In genomic region chr4:152000518-152000917, GRCh38 we compare ENCODE assay signal across 19 cellular contexts.
DNase-seq lines count a peak whose midpoint lies in the region; ATAC-seq, FAIRE-seq and TF ChIP-seq lines count a peak whose summit lies in the region.
"Had no signal": no experiment of that assay in that cellular context is flagged by ENCODE, and none has a peak within 500 bp of the region (broad histone marks: within the 10 kb centered on the region; RNA-seq: fewer than 3 reads in every experiment).

No MANE protein-coding gene starts in this region.

- H4K20me1 ChIP-seq in H1 (replicated peaks in 1 of 2; ENCODE audit: control insufficient read depth in 1 of 2, insufficient read depth in 2 of 2, low read length in 2 of 2) = no peaks in the 10 kb centered on the region

- no peak overlapping the region for H3K9ac ChIP-seq in H1 (replicated peaks in 1 of 4; ENCODE audit: extremely low read depth in 1 of 4, low read depth in 3 of 4, low read length in 3 of 4)

- FAIRE-seq in H1 (lab: Jason Lieb, UNC) = no peak
- FAIRE-seq: A549 had no signal

- no peaks in the 10 kb centered on the region for H3K36me3 ChIP-seq in H1 (ENCODE audit: control insufficient read depth in 2 of 4, insufficient read depth in 4 of 4, low read length in 3 of 4)
- H3K36me3 ChIP-seq: HAP-1 had no signal

- H3K14ac ChIP-seq in H1 (ENCODE audit: insufficient read length) = no peak overlapping the region

- no peak overlapping the region for H2BK20ac ChIP-seq in H1 (ENCODE audit: low read length)

- no peak overlapping the region for H2BK5ac ChIP-seq in H1 (ENCODE audit: low read depth, low read length)

- H4K91ac ChIP-seq in H1 (replicated peaks; ENCODE audit: insufficient read length, low read length) = peak overlapping the region; percentile 23

- peaks cover 0 to 11% (median 0%) of the 10 kb centered on the region in 4 experiments; a peak in 1 of 7 replicates for H3K4me1 ChIP-seq in H1 (replicated peaks in 1 of 4; ENCODE audit: control insufficient read depth in 3 of 4, insufficient read depth in 4 of 4, low read length in 3 of 4)
- H3K4me1 ChIP-seq: A549, HAP-1 had no signal

- POLR2A ChIA-PET in H1 (lab: Charles Lee; ENCODE audit: partially characterized antibody) = interaction anchor here (1.0 kb wide), 1 partner anchor 9 kb away, joined by 3 read pairs; no protein-coding TSS in a partner anchor

- CTCF ChIA-PET in H1 (lab: Charles Lee; ENCODE audit: partially characterized antibody) = no interaction called here

- H2BK15ac ChIP-seq in H1 (ENCODE audit: low read length) = no peak overlapping the region

- no peaks in the 10 kb centered on the region for H3K9me3 ChIP-seq in H1 (ENCODE audit: insufficient read depth in 2 of 2, low read depth in 1 of 2, low read length in 1 of 2)
- H3K9me3 ChIP-seq: A549 had no signal

- no peak for TF ChIP-seq POLR2A in H1 (IDR thresholded peaks at IDR 0.05; ENCODE audit: control extremely low read depth in 1 of 2, low read depth in 2 of 2, low read length in 2 of 2)

- H3K79me2 ChIP-seq in H1 (ENCODE audit: control insufficient read depth in 1 of 2, insufficient read depth in 2 of 2, low read length in 2 of 2) = no peaks in the 10 kb centered on the region

- H2AFZ ChIP-seq in H1 (ENCODE audit: low read length) = no peak overlapping the region

- H3K27me3 ChIP-seq in H1 (replicated peaks in 1 of 4; ENCODE audit: control insufficient read depth in 3 of 4, extremely low read depth in 1 of 4, insufficient read depth in 3 of 4, low read length in 3 of 4) = no peaks in the 10 kb centered on the region

- no peak for TF ChIP-seq RAD21 in H1 (IDR thresholded peaks at IDR 0.05 in 1 of 2, conservative IDR thresholded peaks at IDR 0.05 in 1 of 2; ENCODE audit: low read depth in 2 of 2, low read length in 2 of 2)

- H3K79me1 ChIP-seq in H1 (ENCODE audit: low read depth, low read length) = no peaks in the 10 kb centered on the region

- H2BK120ac ChIP-seq in H1 (replicated peaks; ENCODE audit: low read depth, low read length) = no peak overlapping the region

- H3K4me2 ChIP-seq in H1 (ENCODE audit: insufficient read depth in 1 of 2, low read depth in 2 of 2, low read length in 2 of 2) = no peak overlapping the region
- H3K4me2 ChIP-seq: A549 had no signal

- no peak overlapping the region for H3K18ac ChIP-seq in H1 (ENCODE audit: extremely low read depth, low read length)

- no peak for TF ChIP-seq EP300 in H1 (IDR thresholded peaks at IDR 0.05; ENCODE audit: borderline replicate concordance in 1 of 2, low read depth in 2 of 2, low read length in 2 of 2)

- H2AK5ac ChIP-seq in H1 (ENCODE audit: low read depth, low read length) = no peak overlapping the region

- peak; percentile 13 for DNase-seq in NCI-H146 (lab: John Stamatoyannopoulos, UW)
- no peak for DNase-seq in NCI-H146 treated with DMSO at 0.1 percent for 48 hours (lab: John Stamatoyannopoulos, UW; ENCODE audit: unreplicated experiment)
- DNase-seq in H1 (ENCODE audit: low read depth in 1 of 2, low spot score in 2 of 2) = no peak
- peak; percentile 28 for DNase-seq in left kidney (ENCODE audit: low read depth, low spot score)
- peak; percentile 32 for DNase-seq in renal cortical epithelial cell (ENCODE audit: low read depth)
- DNase-seq in NCI-H2227 treated with DMSO at 0.1 percent for 48 hours (lab: John Stamatoyannopoulos, UW) = no peak
- DNase-seq: AML-193; CD4-positive, alpha-beta T cell; DMS153; DMS79; GF-D8; IMR-90 had no signal

- no peak overlapping the region for H3K56ac ChIP-seq in H1 (replicated peaks; ENCODE audit: insufficient read length, low read depth, low read length)

- no peak overlapping the region for H2BK12ac ChIP-seq in H1 (ENCODE audit: low read depth, low read length)

- no peak overlapping the region for H3K4me3 ChIP-seq in H1 (ENCODE audit: extremely low read depth in 1 of 4, insufficient read depth in 2 of 4, low read depth in 3 of 4, low read length in 4 of 4)
- H3K4me3 ChIP-seq: A549, HAP-1 had no signal

- H3K27ac ChIP-seq in H1 (ENCODE audit: low read depth, low read length) = no peak overlapping the region
- H3K27ac ChIP-seq: 22Rv1, A549, C4-2B, HL-60 had no signal

- H4K5ac ChIP-seq in H1 (ENCODE audit: insufficient read length, low read depth, low read length) = no peak overlapping the region

- H3K4ac ChIP-seq in H1 (replicated peaks; ENCODE audit: insufficient read length, low read depth, low read length) = no peak overlapping the region

- no peak for TF ChIP-seq CTCF in H1 (IDR thresholded peaks at IDR 0.05; ENCODE audit: control extremely low read depth in 1 of 3, insufficient read depth in 1 of 3, low read depth in 1 of 3, low read length in 3 of 3)

- no peak overlapping the region for H4K8ac ChIP-seq in H1 (ENCODE audit: extremely low read depth, insufficient read depth, low read length)

- no peak for ATAC-seq in HG03432 (IDR thresholded peaks at IDR 0.05; ENCODE audit: unreplicated experiment)
- ATAC-seq in GM19324 (IDR thresholded peaks at IDR 0.05; ENCODE audit: low FRiP score, unreplicated experiment) = no peak
- ATAC-seq: A549 had no signal

- no peak overlapping the region for H3K23ac ChIP-seq in H1 (ENCODE audit: insufficient read length)

- H3K23me2 ChIP-seq in H1 (ENCODE audit: low read depth, low read length) = no peaks in the 10 kb centered on the region

TF ChIP-seq in H1, 55 proteins besides CTCF, POLR2A, EP300 and RAD21:
- TF ChIP-seq SIX5 (IDR thresholded peaks at IDR 0.05; ENCODE audit: low read depth, low read length) (no peak), TAF1 (IDR thresholded peaks at IDR 0.05; ENCODE audit: low read depth, low read length) (no peak)
TF ChIP-seq in H1: peak in this region for 0.

Comparison
In these comparisons a context has a peak if more than half of its experiments do, and no peak if none do; other contexts are left out.
1. DNase-seq: peak in NCI-H146 (single experiment), left kidney (single experiment) and renal cortical epithelial cell (single experiment); none in NCI-H146 treated with DMSO at 0.1 percent for 48 hours (single experiment), H1 (0 of 2) and NCI-H2227 treated with DMSO at 0.1 percent for 48 hours (single experiment).